ENCODE assay signal across 1 cellular context in the genomic region with DNA sequence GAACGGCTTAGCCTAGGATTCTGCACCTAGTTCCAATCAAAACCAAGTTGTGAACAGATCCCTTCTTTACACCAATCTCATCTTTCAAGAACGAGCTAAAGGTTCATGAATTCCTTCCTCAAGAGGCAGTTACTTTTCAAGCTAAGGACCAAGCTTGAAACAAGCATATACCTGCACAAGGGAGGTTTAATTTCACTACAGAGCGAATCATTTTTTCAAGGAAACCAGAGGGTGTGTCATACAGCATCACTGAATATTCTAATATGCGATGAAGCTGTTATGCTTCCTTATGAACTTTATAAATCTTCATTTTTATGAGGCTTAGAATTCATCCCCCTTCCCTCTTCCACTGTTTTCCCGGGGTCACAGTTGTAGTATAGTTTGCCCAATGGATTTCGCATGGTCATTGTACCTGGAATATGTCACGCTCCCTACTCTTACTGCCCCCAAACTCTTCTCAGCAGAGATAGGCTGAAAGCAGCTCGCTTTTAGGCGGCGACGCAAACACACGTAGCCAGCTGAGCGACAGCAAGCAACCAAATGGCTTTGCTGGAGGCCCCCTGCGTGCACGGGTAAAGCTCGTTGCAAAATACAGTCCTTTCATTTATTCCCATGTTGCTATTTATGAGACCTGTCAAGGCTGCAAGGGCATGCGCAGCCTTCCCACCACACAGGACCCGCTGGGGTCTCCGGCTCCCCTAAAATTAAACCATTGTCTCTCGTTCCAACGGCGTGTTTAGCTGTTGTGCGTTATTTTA.
TF ChIP-seq lines count a peak whose summit lies in the region.

No MANE protein-coding gene starts in this region.

TF ChIP-seq in HEK293, 187 proteins besides CTCF, POLR2A, EP300 and RAD21 (continued from another document and continues in another):
- no peak for TF ChIP-seq ZNF341 (tag by site-specific recombination; IDR thresholded peaks at IDR 0.05; ENCODE audit: low read depth)
- TF ChIP-seq ZNF18 (tag by site-specific recombination; IDR thresholded peaks at IDR 0.05): no peak
- no peak for TF ChIP-seq ZBTB7A (tag by site-specific recombination; IDR thresholded peaks at IDR 0.05; ENCODE audit: low read depth)
- TF ChIP-seq YY2 (tag by site-specific recombination; IDR thresholded peaks at IDR 0.05): no peak
- TF ChIP-seq ZNF214 (tag by site-specific recombination; IDR thresholded peaks at IDR 0.05; ENCODE audit: borderline replicate concordance): no peak
- no peak for TF ChIP-seq SP3 (tag by site-specific recombination; IDR thresholded peaks at IDR 0.05)
- TF ChIP-seq ZNF423 (tag by site-specific recombination; IDR thresholded peaks at IDR 0.05): no peak
- no peak for TF ChIP-seq ZNF223 (tag by site-specific recombination; IDR thresholded peaks at IDR 0.05)
- TF ChIP-seq, protein P1, sequence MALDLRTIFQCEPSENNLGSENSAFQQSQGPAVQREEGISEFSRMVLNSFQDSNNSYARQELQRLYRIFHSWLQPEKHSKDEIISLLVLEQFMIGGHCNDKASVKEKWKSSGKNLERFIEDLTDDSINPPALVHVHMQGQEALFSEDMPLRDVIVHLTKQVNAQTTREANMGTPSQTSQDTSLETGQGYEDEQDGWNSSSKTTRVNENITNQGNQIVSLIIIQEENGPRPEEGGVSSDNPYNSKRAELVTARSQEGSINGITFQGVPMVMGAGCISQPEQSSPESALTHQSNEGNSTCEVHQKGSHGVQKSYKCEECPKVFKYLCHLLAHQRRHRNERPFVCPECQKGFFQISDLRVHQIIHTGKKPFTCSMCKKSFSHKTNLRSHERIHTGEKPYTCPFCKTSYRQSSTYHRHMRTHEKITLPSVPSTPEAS (tag by site-specific recombination; IDR thresholded peaks at IDR 0.05): no peak
- TF ChIP-seq ZBTB17 (tag by site-specific recombination; IDR thresholded peaks at IDR 0.05): no peak
- peak; percentile 46 for TF ChIP-seq ZIC2 (tag by site-specific recombination; IDR thresholded peaks at IDR 0.05)
- TF ChIP-seq REST (tag by site-specific recombination; IDR thresholded peaks at IDR 0.05): no peak
- TF ChIP-seq KLF16 (tag by site-specific recombination; IDR thresholded peaks at IDR 0.05): no peak
- no peak for TF ChIP-seq ZNF132 (tag by site-specific recombination; IDR thresholded peaks at IDR 0.05; ENCODE audit: borderline replicate concordance)
- peak; percentile 79 for TF ChIP-seq GLIS2 (tag by site-specific recombination; IDR thresholded peaks at IDR 0.05)
- TF ChIP-seq, protein P2, sequence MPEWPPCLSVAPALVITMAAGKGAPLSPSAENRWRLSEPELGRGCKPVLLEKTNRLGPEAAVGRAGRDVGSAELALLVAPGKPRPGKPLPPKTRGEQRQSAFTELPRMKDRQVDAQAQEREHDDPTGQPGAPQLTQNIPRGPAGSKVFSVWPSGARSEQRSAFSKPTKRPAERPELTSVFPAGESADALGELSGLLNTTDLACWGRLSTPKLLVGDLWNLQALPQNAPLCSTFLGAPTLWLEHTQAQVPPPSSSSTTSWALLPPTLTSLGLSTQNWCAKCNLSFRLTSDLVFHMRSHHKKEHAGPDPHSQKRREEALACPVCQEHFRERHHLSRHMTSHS (tag by site-specific recombination; IDR thresholded peaks at IDR 0.05): no peak
- no peak for TF ChIP-seq ZNF548 (tag by site-specific recombination; IDR thresholded peaks at IDR 0.05)
- no peak for TF ChIP-seq ZNF221 (tag by site-specific recombination; IDR thresholded peaks at IDR 0.05; ENCODE audit: borderline replicate concordance)
- peak; percentile 91 for TF ChIP-seq ZBTB48 (tag by site-specific recombination; IDR thresholded peaks at IDR 0.05)
- no peak for TF ChIP-seq ZNF544 (tag by site-specific recombination; IDR thresholded peaks at IDR 0.05)
- TF ChIP-seq, protein P3, sequence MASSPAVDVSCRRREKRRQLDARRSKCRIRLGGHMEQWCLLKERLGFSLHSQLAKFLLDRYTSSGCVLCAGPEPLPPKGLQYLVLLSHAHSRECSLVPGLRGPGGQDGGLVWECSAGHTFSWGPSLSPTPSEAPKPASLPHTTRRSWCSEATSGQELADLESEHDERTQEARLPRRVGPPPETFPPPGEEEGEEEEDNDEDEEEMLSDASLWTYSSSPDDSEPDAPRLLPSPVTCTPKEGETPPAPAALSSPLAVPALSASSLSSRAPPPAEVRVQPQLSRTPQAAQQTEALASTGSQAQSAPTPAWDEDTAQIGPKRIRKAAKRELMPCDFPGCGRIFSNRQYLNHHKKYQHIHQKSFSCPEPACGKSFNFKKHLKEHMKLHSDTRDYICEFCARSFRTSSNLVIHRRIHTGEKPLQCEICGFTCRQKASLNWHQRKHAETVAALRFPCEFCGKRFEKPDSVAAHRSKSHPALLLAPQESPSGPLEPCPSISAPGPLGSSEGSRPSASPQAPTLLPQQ (tag by site-specific recombination; IDR thresholded peaks at IDR 0.05): no peak
- no peak for TF ChIP-seq SETDB1 (IDR thresholded peaks at IDR 0.05; ENCODE audit: insufficient read length, low read length)
- no peak for TF ChIP-seq ZNF211 (tag by site-specific recombination; IDR thresholded peaks at IDR 0.05; ENCODE audit: low read depth)
- TF ChIP-seq ZNF521 (tag by site-specific recombination; IDR thresholded peaks at IDR 0.05): no peak
- no peak for TF ChIP-seq KLF8 (tag by site-specific recombination; IDR thresholded peaks at IDR 0.05)
- no peak for TF ChIP-seq ZNF596 (tag by site-specific recombination; IDR thresholded peaks at IDR 0.05)
- TF ChIP-seq ZNF654 (tag by site-specific recombination; IDR thresholded peaks at IDR 0.05; ENCODE audit: low read depth): no peak
- no peak for TF ChIP-seq ZBTB1 (tag by site-specific recombination; IDR thresholded peaks at IDR 0.05)
- TF ChIP-seq, protein P4, sequence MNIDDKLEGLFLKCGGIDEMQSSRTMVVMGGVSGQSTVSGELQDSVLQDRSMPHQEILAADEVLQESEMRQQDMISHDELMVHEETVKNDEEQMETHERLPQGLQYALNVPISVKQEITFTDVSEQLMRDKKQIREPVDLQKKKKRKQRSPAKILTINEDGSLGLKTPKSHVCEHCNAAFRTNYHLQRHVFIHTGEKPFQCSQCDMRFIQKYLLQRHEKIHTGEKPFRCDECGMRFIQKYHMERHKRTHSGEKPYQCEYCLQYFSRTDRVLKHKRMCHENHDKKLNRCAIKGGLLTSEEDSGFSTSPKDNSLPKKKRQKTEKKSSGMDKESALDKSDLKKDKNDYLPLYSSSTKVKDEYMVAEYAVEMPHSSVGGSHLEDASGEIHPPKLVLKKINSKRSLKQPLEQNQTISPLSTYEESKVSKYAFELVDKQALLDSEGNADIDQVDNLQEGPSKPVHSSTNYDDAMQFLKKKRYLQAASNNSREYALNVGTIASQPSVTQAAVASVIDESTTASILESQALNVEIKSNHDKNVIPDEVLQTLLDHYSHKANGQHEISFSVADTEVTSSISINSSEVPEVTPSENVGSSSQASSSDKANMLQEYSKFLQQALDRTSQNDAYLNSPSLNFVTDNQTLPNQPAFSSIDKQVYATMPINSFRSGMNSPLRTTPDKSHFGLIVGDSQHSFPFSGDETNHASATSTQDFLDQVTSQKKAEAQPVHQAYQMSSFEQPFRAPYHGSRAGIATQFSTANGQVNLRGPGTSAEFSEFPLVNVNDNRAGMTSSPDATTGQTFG (tag by site-specific recombination; IDR thresholded peaks at IDR 0.05; ENCODE audit: borderline replicate concordance): no peak
- TF ChIP-seq, protein P5, sequence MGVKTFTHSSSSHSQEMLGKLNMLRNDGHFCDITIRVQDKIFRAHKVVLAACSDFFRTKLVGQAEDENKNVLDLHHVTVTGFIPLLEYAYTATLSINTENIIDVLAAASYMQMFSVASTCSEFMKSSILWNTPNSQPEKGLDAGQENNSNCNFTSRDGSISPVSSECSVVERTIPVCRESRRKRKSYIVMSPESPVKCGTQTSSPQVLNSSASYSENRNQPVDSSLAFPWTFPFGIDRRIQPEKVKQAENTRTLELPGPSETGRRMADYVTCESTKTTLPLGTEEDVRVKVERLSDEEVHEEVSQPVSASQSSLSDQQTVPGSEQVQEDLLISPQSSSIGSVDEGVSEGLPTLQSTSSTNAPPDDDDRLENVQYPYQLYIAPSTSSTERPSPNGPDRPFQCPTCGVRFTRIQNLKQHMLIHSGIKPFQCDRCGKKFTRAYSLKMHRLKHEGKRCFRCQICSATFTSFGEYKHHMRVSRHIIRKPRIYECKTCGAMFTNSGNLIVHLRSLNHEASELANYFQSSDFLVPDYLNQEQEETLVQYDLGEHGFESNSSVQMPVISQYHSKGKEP (tag by site-specific recombination; IDR thresholded peaks at IDR 0.05): peak; percentile 43; the same call in 1 of the 2 replicates
- TF ChIP-seq ZNF202 (tag by site-specific recombination; IDR thresholded peaks at IDR 0.05; ENCODE audit: borderline replicate concordance): no peak
- TF ChIP-seq, protein P6, sequence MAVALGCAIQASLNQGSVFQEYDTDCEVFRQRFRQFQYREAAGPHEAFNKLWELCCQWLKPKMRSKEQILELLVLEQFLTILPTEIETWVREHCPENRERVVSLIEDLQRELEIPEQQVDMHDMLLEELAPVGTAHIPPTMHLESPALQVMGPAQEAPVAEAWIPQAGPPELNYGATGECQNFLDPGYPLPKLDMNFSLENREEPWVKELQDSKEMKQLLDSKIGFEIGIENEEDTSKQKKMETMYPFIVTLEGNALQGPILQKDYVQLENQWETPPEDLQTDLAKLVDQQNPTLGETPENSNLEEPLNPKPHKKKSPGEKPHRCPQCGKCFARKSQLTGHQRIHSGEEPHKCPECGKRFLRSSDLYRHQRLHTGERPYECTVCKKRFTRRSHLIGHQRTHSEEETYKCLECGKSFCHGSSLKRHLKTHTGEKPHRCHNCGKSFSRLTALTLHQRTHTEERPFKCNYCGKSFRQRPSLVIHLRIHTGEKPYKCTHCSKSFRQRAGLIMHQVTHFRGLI (tag by site-specific recombination; IDR thresholded peaks at IDR 0.05): no peak; the same call in 1 of the 2 replicates
- TF ChIP-seq, protein P7, sequence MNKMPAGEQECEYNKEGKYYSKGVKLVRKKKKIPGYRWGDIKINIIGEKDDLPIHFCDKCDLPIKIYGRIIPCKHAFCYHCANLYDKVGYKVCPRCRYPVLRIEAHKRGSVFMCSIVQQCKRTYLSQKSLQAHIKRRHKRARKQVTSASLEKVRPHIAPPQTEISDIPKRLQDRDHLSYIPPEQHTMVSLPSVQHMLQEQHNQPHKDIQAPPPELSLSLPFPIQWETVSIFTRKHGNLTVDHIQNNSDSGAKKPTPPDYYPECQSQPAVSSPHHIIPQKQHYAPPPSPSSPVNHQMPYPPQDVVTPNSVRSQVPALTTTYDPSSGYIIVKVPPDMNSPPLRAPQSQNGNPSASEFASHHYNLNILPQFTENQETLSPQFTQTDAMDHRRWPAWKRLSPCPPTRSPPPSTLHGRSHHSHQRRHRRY (tag by site-specific recombination; IDR thresholded peaks at IDR 0.05): no peak
- peak; percentile 82 for TF ChIP-seq ZNF24 (tag by site-specific recombination; IDR thresholded peaks at IDR 0.05)
- TF ChIP-seq ZNF76 (tag by site-specific recombination; IDR thresholded peaks at IDR 0.05; ENCODE audit: borderline replicate concordance, low read depth): peak; percentile 28; the same call in 1 of the 2 replicates
- TF ChIP-seq, protein P8, sequence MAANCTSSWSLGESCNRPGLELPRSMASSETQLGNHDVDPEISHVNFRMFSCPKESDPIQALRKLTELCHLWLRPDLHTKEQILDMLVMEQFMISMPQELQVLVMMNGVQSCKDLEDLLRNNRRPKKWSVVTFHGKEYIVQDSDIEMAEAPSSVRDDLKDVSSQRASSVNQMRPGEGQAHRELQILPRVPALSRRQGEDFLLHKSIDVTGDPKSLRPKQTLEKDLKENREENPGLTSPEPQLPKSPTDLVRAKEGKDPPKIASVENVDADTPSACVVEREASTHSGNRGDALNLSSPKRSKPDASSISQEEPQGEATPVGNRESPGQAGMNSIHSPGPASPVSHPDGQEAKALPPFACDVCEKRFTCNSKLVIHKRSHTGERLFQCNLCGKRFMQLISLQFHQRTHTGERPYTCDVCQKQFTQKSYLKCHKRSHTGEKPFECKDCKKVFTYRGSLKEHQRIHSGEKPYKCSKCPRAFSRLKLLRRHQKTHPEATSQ (tag by site-specific recombination; IDR thresholded peaks at IDR 0.05): no peak
- TF ChIP-seq ZNF529 (tag by site-specific recombination; IDR thresholded peaks at IDR 0.05; ENCODE audit: insufficient replicate concordance): no peak
- no peak for TF ChIP-seq ZNF266 (tag by site-specific recombination; IDR thresholded peaks at IDR 0.05; ENCODE audit: low read depth)
- TF ChIP-seq ZNF23 (tag by site-specific recombination; IDR thresholded peaks at IDR 0.05; ENCODE audit: borderline replicate concordance): no peak
- no peak for TF ChIP-seq HOXD13 (CRISPR knock-in tag; IDR thresholded peaks at IDR 0.05; ENCODE audit: borderline replicate concordance)
- no peak for TF ChIP-seq ZNF510 (tag by site-specific recombination; IDR thresholded peaks at IDR 0.05; ENCODE audit: insufficient replicate concordance)
- no peak for TF ChIP-seq ZNF791 (tag by site-specific recombination; IDR thresholded peaks at IDR 0.05)
- no peak for TF ChIP-seq ZNF155 (tag by site-specific recombination; IDR thresholded peaks at IDR 0.05)
- TF ChIP-seq BCL11A (tag by site-specific recombination; IDR thresholded peaks at IDR 0.05; ENCODE audit: low read depth): no peak
